Comparison of ENCODE assay signal across 8 cellular contexts in genomic region chr1:21818661-21819060, GRCh38. TPM values are rescaled to one million over a fixed set of nuclear protein-coding genes. Genes with fewer than 3 reads are reported as not detected.
A peak's percentile ranks its signal among the peaks of the same experiment; 100 is the strongest.
DNase-seq lines count a peak whose midpoint lies in the region; ATAC-seq, FAIRE-seq and TF ChIP-seq lines count a peak whose summit lies in the region.

No MANE protein-coding gene starts in this region.

- H3K9me3 ChIP-seq in CD4-positive, CD25-positive, alpha-beta regulatory T cell (ENCODE audit: control insufficient read depth in 2 of 2, low read length in 2 of 2): no peaks in the 10 kb centered on the region

- no peak overlapping the region for H3K27ac Mint-ChIP-seq in CD4-positive, CD25-positive, alpha-beta regulatory T cell
- H3K27ac Mint-ChIP-seq in activated CD4-positive, alpha-beta T cell treated with anti-CD3 and anti-CD28 coated beads, Interleukin-2, amount 10 ng/mL, durations not matched to agents 24 days and 14 days: no peak overlapping the region

- H3K36me3 Mint-ChIP-seq in CD4-positive, CD25-positive, alpha-beta regulatory T cell: no peaks in the 10 kb centered on the region
- H3K36me3 Mint-ChIP-seq in activated CD4-positive, alpha-beta T cell treated with anti-CD3 and anti-CD28 coated beads, Interleukin-2, amount 10 ng/mL, durations not matched to agents 24 days and 14 days (ENCODE audit: low read depth): no peaks in the 10 kb centered on the region

- peaks cover 0 to 7% (median 1%) of the 10 kb centered on the region in 4 donors for H3K4me1 Mint-ChIP-seq in CD4-positive, CD25-positive, alpha-beta regulatory T cell
- H3K4me1 Mint-ChIP-seq in activated CD4-positive, alpha-beta T cell treated with anti-CD3 and anti-CD28 coated beads, Interleukin-2, amount 10 ng/mL, durations not matched to agents 24 days and 14 days: peaks cover 6% of the 10 kb centered on the region

- H3K27me3 ChIP-seq in CD4-positive, CD25-positive, alpha-beta regulatory T cell (ENCODE audit: control insufficient read depth, insufficient read depth, low read length): no peaks in the 10 kb centered on the region

- peaks cover 19% of the 10 kb centered on the region for H3K27me3 Mint-ChIP-seq in CD4-positive, CD25-positive, alpha-beta regulatory T cell
- H3K27me3 Mint-ChIP-seq in activated CD4-positive, alpha-beta T cell treated with anti-CD3 and anti-CD28 coated beads, Interleukin-2, amount 10 ng/mL, durations not matched to agents 24 days and 14 days: peaks cover 5% of the 10 kb centered on the region

- intact Hi-C loops in activated CD4-positive, alpha-beta T cell treated with anti-CD3 and anti-CD28 coated beads, Interleukin-2, amount 10 ng/mL, durations not matched to agents 24 days and 14 days (cut with micrococcal nuclease): no loop called here
- intact Hi-C loops in left cardiac atrium (cut with DNase I): no loop called here

- no peaks in the 10 kb centered on the region for H3K36me3 ChIP-seq in CD4-positive, CD25-positive, alpha-beta regulatory T cell (ENCODE audit: control insufficient read depth, insufficient read depth, low read length)

- peak in 2 of 3 donors; percentile 13 to 54 for DNase-seq in CD4-positive, CD25-positive, alpha-beta regulatory T cell
- DNase-seq in HTR-8/SVneo (ENCODE audit: insufficient read length, low spot score) (peak; percentile 33), left cardiac atrium (peak; percentile 62), omental fat pad (ENCODE audit: low spot score) (no peak), NCI-H1092 (lab: John Stamatoyannopoulos, UW) (no peak), NCI-H2227 (lab: John Stamatoyannopoulos, UW; ENCODE audit: unreplicated experiment) (no peak)
- DNase-seq in activated CD4-positive, alpha-beta T cell treated with anti-CD3 and anti-CD28 coated beads, Interleukin-2, amount 10 ng/mL, durations not matched to agents 24 days and 14 days: peak; percentile 81
- DNase-seq in stimulated activated naive CD4-positive, alpha-beta T cell (lab: John Stamatoyannopoulos, UW): peak; percentile 9 to 36 (median 15)

- no peak overlapping the region for H3K4me3 Mint-ChIP-seq in CD4-positive, CD25-positive, alpha-beta regulatory T cell
- H3K4me3 Mint-ChIP-seq in activated CD4-positive, alpha-beta T cell treated with anti-CD3 and anti-CD28 coated beads, Interleukin-2, amount 10 ng/mL, durations not matched to agents 24 days and 14 days: no peak overlapping the region

- no peak for FAIRE-seq in HTR-8/SVneo (lab: Jason Lieb, UNC)

- no peak for ATAC-seq in CD4-positive, CD25-positive, alpha-beta regulatory T cell (ENCODE audit: low read depth in 2 of 2)
- ATAC-seq in left cardiac atrium (peak in 1 of 2 donors; percentile 12), omental fat pad (ENCODE audit: low FRiP score) (no peak)

- H3K4me3 ChIP-seq in CD4-positive, CD25-positive, alpha-beta regulatory T cell (ENCODE audit: low read depth, low read length): no peak overlapping the region

- H3K9me3 Mint-ChIP-seq in CD4-positive, CD25-positive, alpha-beta regulatory T cell: peaks cover 0 to 2% (median 0%) of the 10 kb centered on the region in 7 donors
- no peaks in the 10 kb centered on the region for H3K9me3 Mint-ChIP-seq in activated CD4-positive, alpha-beta T cell treated with anti-CD3 and anti-CD28 coated beads, Interleukin-2, amount 10 ng/mL, durations not matched to agents 24 days and 14 days

- no peak for TF ChIP-seq CTCF in omental fat pad (IDR thresholded peaks at IDR 0.05)

- no peaks in the 10 kb centered on the region for H3K4me1 ChIP-seq in CD4-positive, CD25-positive, alpha-beta regulatory T cell (ENCODE audit: control insufficient read depth, insufficient read depth, low read length, poor library complexity, severe bottlenecking)

- H3K27ac ChIP-seq in CD4-positive, CD25-positive, alpha-beta regulatory T cell (ENCODE audit: insufficient read depth, low read length, poor library complexity, severe bottlenecking): no peak overlapping the region

RNA-seq across cellular contexts. Expression of gene LDLRAD2, which starts 6.6 kb away (rescaled TPM):
- total RNA-seq in CD4-positive, CD25-positive, alpha-beta regulatory T cell: 0.27 TPM
- not detected for polyA plus RNA-seq in CD4-positive, CD25-positive, alpha-beta regulatory T cell
- 0.05 TPM in 1 of 2 replicates, not detected in the other for total RNA-seq in activated CD4-positive, alpha-beta T cell treated with anti-CD3 and anti-CD28 coated beads, Interleukin-2, amount 10 ng/mL, durations not matched to agents 24 days and 14 days
- total RNA-seq in left cardiac atrium: under 1 TPM in 1 of 2 donors, not detected in 1; 0.16 TPM
- not detected for total RNA-seq in omental fat pad

RNA-seq across cellular contexts. Expression of gene USP48, which starts 35.7 kb away (rescaled TPM):
- 126 TPM for total RNA-seq in CD4-positive, CD25-positive, alpha-beta regulatory T cell
- 10 to 100 TPM; 31.3 to 52.9 (median 36.6) TPM for polyA plus RNA-seq in CD4-positive, CD25-positive, alpha-beta regulatory T cell
- total RNA-seq in activated CD4-positive, alpha-beta T cell treated with anti-CD3 and anti-CD28 coated beads, Interleukin-2, amount 10 ng/mL, durations not matched to agents 24 days and 14 days: 92.0 and 92.7 TPM in 2 replicates
- total RNA-seq in left cardiac atrium (10 to 100 TPM; 41.1 to 41.3 TPM), omental fat pad (10 to 100 TPM; 30.5 to 49.8 (median 39.5) TPM)

Comparison
In these comparisons a context has a peak if more than half of its experiments do, and no peak if none do; other contexts are left out.
1. DNase-seq: peak in CD4-positive, CD25-positive, alpha-beta regulatory T cell (2 of 3), HTR-8/SVneo (single experiment), activated CD4-positive, alpha-beta T cell treated with anti-CD3 and anti-CD28 coated beads, Interleukin-2, amount 10 ng/mL, durations not matched to agents 24 days and 14 days (single experiment), left cardiac atrium (single experiment) and stimulated activated naive CD4-positive, alpha-beta T cell (6 of 6); none in omental fat pad (single experiment), NCI-H1092 (single experiment) and NCI-H2227 (single experiment).